1 cellular context compared by ENCODE assay signal in the genomic region with DNA sequence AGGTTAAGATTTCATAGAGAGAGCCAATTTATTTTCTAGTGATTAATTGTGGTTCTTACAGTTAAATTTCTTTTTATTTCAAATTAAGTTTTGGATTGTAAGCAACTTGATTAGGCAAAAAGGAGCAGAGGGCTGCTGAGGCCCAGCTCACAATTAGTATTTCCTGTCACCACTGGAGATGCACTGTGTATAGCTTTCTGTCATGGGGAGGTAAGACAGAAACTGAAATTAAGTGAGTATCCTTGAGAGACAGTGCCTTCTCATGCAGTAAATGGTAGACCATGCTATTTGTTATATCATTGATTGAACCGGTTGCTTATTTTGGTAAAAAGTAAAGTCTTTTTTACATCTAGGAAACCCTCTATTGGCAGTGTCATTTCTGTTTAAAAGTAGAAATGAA.
TF ChIP-seq lines count a peak whose summit lies in the region.

No MANE protein-coding gene starts in this region.

TF ChIP-seq in GM12878, 131 proteins besides CTCF, POLR2A, EP300 and RAD21 (continued from another document):
- TF ChIP-seq PRDM15 (CRISPR knock-in tag; IDR thresholded peaks at IDR 0.05), result no peak
- no peak for TF ChIP-seq ATF2 (IDR thresholded peaks at IDR 0.05; ENCODE audit: low read length)
- no peak for TF ChIP-seq SUZ12 (IDR thresholded peaks at IDR 0.05; ENCODE audit: unreplicated experiment)
- TF ChIP-seq SREBF1 (IDR thresholded peaks at IDR 0.05; ENCODE audit: low read length), result no peak
- TF ChIP-seq NR2C2 (IDR thresholded peaks at IDR 0.05; ENCODE audit: borderline replicate concordance, control insufficient read depth, insufficient read length, low read depth), result no peak
- TF ChIP-seq SIN3A (IDR thresholded peaks at IDR 0.05; ENCODE audit: low read depth, low read length), result no peak
